ENCODE assay signal across 8 cellular contexts in the genomic region with DNA sequence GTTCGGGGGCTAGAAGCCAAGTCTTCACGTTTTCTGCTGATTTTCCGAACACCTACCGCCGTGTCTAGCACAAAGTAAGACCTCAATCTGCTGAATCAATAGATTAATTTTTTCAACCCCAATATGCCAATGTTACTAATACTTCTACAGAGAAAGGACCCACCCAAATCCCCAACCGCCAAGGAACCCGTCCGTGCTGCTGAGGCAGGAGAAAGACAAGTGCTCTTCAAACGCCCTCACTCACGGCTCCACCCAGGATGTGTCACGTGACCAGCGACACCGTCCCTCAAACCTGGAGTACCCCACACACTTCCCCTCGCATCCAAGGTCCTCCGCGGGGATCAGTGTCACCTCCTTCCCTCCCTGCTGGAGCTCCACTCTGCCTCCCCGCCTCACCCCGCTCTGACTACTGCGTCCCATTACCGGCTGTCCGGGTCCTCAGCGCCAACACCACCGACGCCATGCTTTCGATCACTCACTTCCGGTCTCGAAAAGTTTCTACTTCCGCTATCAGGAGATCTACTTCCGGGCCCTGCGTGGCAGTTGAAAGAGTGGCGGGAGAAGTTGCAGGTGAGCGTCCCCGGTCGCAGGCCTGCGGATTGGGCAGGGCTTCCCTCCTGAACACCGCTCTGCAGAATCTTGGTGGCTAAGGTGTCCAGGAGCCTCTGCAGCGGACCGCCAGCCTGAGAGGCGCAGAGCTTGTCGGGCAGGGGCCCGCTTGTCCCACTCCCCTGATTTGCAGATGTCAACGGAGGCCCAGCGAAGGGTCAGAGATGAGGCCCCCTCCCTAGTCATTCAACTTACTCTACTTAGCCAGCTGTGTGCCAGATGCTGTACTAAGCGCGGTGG.
A peak's percentile ranks its signal among the peaks of the same experiment; 100 is the strongest.
DNase-seq lines count a peak whose midpoint lies in the region; ATAC-seq and TF ChIP-seq lines count a peak whose summit lies in the region.

A gene with protein sequence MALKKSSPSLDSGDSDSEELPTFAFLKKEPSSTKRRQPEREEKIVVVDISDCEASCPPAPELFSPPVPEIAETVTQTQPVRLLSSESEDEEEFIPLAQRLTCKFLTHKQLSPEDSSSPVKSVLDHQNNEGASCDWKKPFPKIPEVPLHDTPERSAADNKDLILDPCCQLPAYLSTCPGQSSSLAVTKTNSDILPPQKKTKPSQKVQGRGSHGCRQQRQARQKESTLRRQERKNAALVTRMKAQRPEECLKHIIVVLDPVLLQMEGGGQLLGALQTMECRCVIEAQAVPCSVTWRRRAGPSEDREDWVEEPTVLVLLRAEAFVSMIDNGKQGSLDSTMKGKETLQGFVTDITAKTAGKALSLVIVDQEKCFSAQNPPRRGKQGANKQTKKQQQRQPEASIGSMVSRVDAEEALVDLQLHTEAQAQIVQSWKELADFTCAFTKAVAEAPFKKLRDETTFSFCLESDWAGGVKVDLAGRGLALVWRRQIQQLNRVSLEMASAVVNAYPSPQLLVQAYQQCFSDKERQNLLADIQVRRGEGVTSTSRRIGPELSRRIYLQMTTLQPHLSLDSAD (plus strand): TSS at position 522 of the 849 bp plus-strand sequence. CDS start 1,980 bp downstream, outside the sequence.
A gene (minus strand): TSS at position 477 of the 849 bp plus-strand sequence. CDS start 14 bp downstream, at position 463.

- no peaks in the 10 kb centered on the region for H3K9me3 Mint-ChIP-seq in nephron

- peak within 1 kb of the TSS; percentile 89 for H3K4me3 ChIP-seq in fibroblast of pulmonary artery (replicated peaks; ENCODE audit: low read depth, low read length)

- ATAC-seq in GM21786 (IDR thresholded peaks at IDR 0.05; ENCODE audit: unreplicated experiment), result peak; percentile 91
- ATAC-seq in stimulated activated naive CD8-positive, alpha-beta T cell treated with anti-CD3 and anti-CD28 coated beads, Interleukin-15, Interleukin-2, amounts not matched to agents 100 U/mL and 50 U/mL, for 24 hours, result peak; percentile 95

- H3K4me1 Mint-ChIP-seq in nephron, result peaks cover 21% of the 10 kb centered on the region

- no peak for TF ChIP-seq CTCF in fibroblast of pulmonary artery (IDR thresholded peaks at IDR 0.05; ENCODE audit: low read length, missing control alignments)
- TF ChIP-seq CTCF in nephron (IDR thresholded peaks at IDR 0.05; ENCODE audit: unreplicated experiment in 3 of 3), result no peak

- peak within 1 kb of the TSS; percentile 96 to 98 (median 97) for H3K4me3 Mint-ChIP-seq in nephron

- DNase-seq in DMS79 (lab: John Stamatoyannopoulos, UW) (peak; percentile 90), Kasumi-1 (lab: John Stamatoyannopoulos, UW) (peak; percentile 99), RPMI8226 (peak; percentile 95), fibroblast of pulmonary artery (ENCODE audit: low read depth) (peak; percentile 85)
- DNase-seq in activated T-helper 1 cell treated with anti-CD3 and anti-CD28 coated beads, Interleukin-2, amount 50 U/mL, for 16 hours (ENCODE audit: low read depth in 1 of 2, low spot score in 1 of 2), result peak; percentile 69 to 72
- peak; percentile 82 for DNase-seq in stimulated activated naive CD8-positive, alpha-beta T cell treated with anti-CD3 and anti-CD28 coated beads, Interleukin-15, Interleukin-2, amounts not matched to agents 100 U/mL and 50 U/mL, for 24 hours

- peaks cover 41% of the 10 kb centered on the region for H3K36me3 Mint-ChIP-seq in nephron (ENCODE audit: low read depth)

- peak within 1 kb of the TSS; percentile 92 to 98 (median 98) for H3K27ac Mint-ChIP-seq in nephron

- H3K27me3 Mint-ChIP-seq in nephron (ENCODE audit: low read depth), result no peaks in the 10 kb centered on the region

Comparison
In these comparisons a context has a peak if more than half of its experiments do, and no peak if none do; other contexts are left out.
1. Peak in every context shown above with its lines: DNase-seq, ATAC-seq and H3K4me3 ChIP-seq.